8 cellular contexts compared by ENCODE assay signal in the genomic region with DNA sequence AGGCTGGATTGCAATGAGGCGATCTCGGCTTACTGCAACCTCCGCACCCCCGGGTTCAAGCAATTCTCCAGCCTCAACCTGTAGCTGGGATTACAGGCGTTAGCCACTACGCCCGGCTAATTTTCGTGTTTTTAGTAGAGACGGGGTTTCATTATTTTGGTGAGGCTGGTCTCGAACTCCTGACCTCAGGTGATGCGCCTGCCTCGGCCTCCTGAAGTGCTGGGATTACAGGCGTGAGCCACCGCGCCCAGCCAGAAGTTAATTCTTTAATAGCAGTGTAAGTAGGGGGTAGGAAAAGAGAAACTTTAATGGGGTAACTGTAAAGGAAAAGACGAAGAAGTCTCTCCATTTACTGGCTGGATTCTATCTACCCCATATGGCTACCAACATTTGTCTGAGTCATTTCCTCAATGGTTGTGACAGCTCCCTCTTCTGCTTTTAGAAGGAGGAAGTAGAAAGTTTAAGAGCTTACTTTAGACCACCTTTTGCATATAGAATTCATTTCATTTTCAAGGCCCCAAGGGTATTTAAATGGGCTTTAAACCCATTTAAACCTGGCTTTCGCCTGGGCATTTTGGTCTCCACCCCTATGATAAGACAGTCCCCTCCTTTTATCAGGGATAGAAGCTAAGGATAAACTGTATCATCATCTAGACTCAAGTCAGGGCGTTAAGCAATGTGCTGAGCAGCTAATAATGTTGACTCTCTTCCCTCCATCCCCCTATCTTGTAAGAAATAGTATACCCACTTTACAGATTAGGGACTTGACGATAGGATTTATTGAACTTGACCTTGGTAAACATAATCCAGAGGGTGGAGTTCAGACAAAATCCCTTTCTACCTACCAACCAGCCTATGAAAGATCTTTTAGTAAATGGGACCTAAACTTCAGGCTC. TPM values are rescaled to one million over a fixed set of nuclear protein-coding genes. Genes with fewer than 3 reads are reported as not detected.
DNase-seq lines count a peak whose midpoint lies in the region; FAIRE-seq and TF ChIP-seq lines count a peak whose summit lies in the region.

No MANE protein-coding gene starts in this region.

- peaks cover 16% of the 10 kb centered on the region for H3K79me2 ChIP-seq in H9 (ENCODE audit: insufficient read depth, low read length)

- peaks cover 4% of the 10 kb centered on the region for H4K20me1 ChIP-seq in H9 (ENCODE audit: control insufficient read depth, insufficient read depth, insufficient read length)

- H2BK15ac ChIP-seq in H9 (ENCODE audit: low read depth, low read length): no peak overlapping the region

- H2BK12ac ChIP-seq in H9 (ENCODE audit: insufficient read length, low read depth, low read length): no peak overlapping the region

- no peak overlapping the region for H2AFZ ChIP-seq in H9 (ENCODE audit: low read length)

- no peak overlapping the region for H3K18ac ChIP-seq in H9 (ENCODE audit: insufficient read length, low read depth, low read length)

- peaks cover 33 to 34% of the 10 kb centered on the region in 2 experiments for H3K4me1 Mint-ChIP-seq in H9

- no peaks in the 10 kb centered on the region for H3K23me2 ChIP-seq in H9 (ENCODE audit: insufficient read length, low read depth, low read length, poor library complexity, severe bottlenecking)

- H3K79me1 ChIP-seq in H9 (ENCODE audit: insufficient read depth, low read depth, low read length, poor library complexity, severe bottlenecking): no peaks in the 10 kb centered on the region

- H2BK5ac ChIP-seq in H9 (ENCODE audit: insufficient read length, low read length): no peak overlapping the region

- peak overlapping the region; percentile 77 for H3K27ac ChIP-seq in H9 (ENCODE audit: insufficient read length, low read depth, low read length)
- H3K27ac ChIP-seq in SJSA1: peak overlapping the region; percentile 82
- peak overlapping the region; percentile 81 to 98 (median 87) for H3K27ac ChIP-seq in sigmoid colon

- no peak overlapping the region for H3T11ph ChIP-seq in H9 (ENCODE audit: low read length)

- peak overlapping the region; percentile 88 to 97 (median 92) for H3K27ac Mint-ChIP-seq in H9

- no CpG with 5 or more reads among the region's 19 CpGs for WGBS in H9 (ENCODE audit: extremely low coverage, insufficient read length, low lambda C conversion rate)
- 64 to 81% methylated on average over 19 of the region's 19 CpGs for WGBS in sigmoid colon, 2 donors

- intact Hi-C loops in sigmoid colon (cut with DNase I): loop anchor here (5.0 to 10.0 kb wide), 8 partner anchors 100 to 1155 kb away; a partner anchor contains a TSS

- H4K5ac ChIP-seq in H9 (ENCODE audit: insufficient read length, low read depth, low read length): no peak overlapping the region

- no peak overlapping the region for H2BK20ac ChIP-seq in H9 (ENCODE audit: low read depth, low read length, poor library complexity, severe bottlenecking)

- H3K9me3 ChIP-seq in H9 (ENCODE audit: control insufficient read depth, low read depth, low read length): no peaks in the 10 kb centered on the region
- no peaks in the 10 kb centered on the region for H3K9me3 ChIP-seq in SJSA1 (replicated peaks)
- no peaks in the 10 kb centered on the region for H3K9me3 ChIP-seq in sigmoid colon

- H3K36me3 Mint-ChIP-seq in H9 (ENCODE audit: insufficient read depth in 1 of 3, low read depth in 3 of 3): peaks cover 22 to 29% (median 27%) of the 10 kb centered on the region in 3 experiments

- no peak overlapping the region for H2AK5ac ChIP-seq in H9 (ENCODE audit: insufficient read length, low read length)

- peak overlapping the region; percentile 34 for H3K4me2 ChIP-seq in H9 (ENCODE audit: insufficient read depth, insufficient read length, low read length)

- TF ChIP-seq POLR2A in sigmoid colon (IDR thresholded peaks at IDR 0.05): no peak

- no peaks in the 10 kb centered on the region for H3K9me3 Mint-ChIP-seq in H9

- no peak overlapping the region for H4K8ac ChIP-seq in H9 (replicated peaks; ENCODE audit: insufficient read length, low read depth, low read length)

- no peak overlapping the region for H3K56ac ChIP-seq in H9 (ENCODE audit: insufficient read length, low read depth, low read length)

- H3K4me3 Mint-ChIP-seq in H9: peak overlapping the region; percentile 70 to 80

- DNase-seq in CD1c-positive myeloid dendritic cell (ENCODE audit: extremely low spot score) (peak; percentile 87), H9 (no peak), SJSA1 (ENCODE audit: low read depth in 1 of 2, low spot score in 2 of 2) (no peak), fibroblast of mammary gland (ENCODE audit: low read depth) (peak; percentile 66), sigmoid colon (no peak), iPS-NIHi7 (ENCODE audit: extremely low spot score) (no peak), D721Med (ENCODE audit: insufficient read length, low spot score) (no peak), cerebellum (ENCODE audit: low spot score) (no peak)

- H3K4me1 ChIP-seq in H9 (ENCODE audit: insufficient read depth, low read length) (no peaks in the 10 kb centered on the region), SJSA1 (replicated peaks) (peaks cover 71% of the 10 kb centered on the region), sigmoid colon (peaks cover 0 to 58% (median 36%) of the 10 kb centered on the region in 4 donors)

- H3K27me3 ChIP-seq in H9 (ENCODE audit: insufficient read depth, low read length) (no peaks in the 10 kb centered on the region), SJSA1 (replicated peaks) (no peaks in the 10 kb centered on the region), sigmoid colon (no peaks in the 10 kb centered on the region)

- H3K4me3 ChIP-seq in SJSA1: peak overlapping the region; percentile 4; the same call in 1 of the 2 replicates
- peak overlapping the region; percentile 15 for H3K4me3 ChIP-seq in fibroblast of mammary gland (ENCODE audit: control insufficient read depth, low read depth, low read length)
- peak overlapping the region; percentile 5 to 44 (median 37) for H3K4me3 ChIP-seq in sigmoid colon

- TF ChIP-seq EP300 in sigmoid colon (IDR thresholded peaks at IDR 0.05): no peak

- no peak overlapping the region for H3K23ac ChIP-seq in H9 (ENCODE audit: insufficient read length, low read depth, low read length)

- no peaks in the 10 kb centered on the region for H3K27me3 Mint-ChIP-seq in H9 (ENCODE audit: low read depth)

- peak overlapping the region; percentile 33 for H3K9ac ChIP-seq in H9 (ENCODE audit: extremely low read depth, insufficient read length, low read length)

- H2BK120ac ChIP-seq in H9 (ENCODE audit: low read depth, low read length, poor library complexity, severe bottlenecking): no peak overlapping the region

- H3K4ac ChIP-seq in H9 (ENCODE audit: low read depth, low read length): no peak overlapping the region

- TF ChIP-seq CTCF in H9 (conservative IDR thresholded peaks at IDR 0.05): no peak
- no peak for TF ChIP-seq CTCF in fibroblast of mammary gland (conservative IDR thresholded peaks at IDR 0.05; ENCODE audit: control insufficient read depth, insufficient read depth, low read depth, low read length)
- TF ChIP-seq CTCF in sigmoid colon (IDR thresholded peaks at IDR 0.05): no peak
- no peak for TF ChIP-seq CTCF in D721Med (IDR thresholded peaks at IDR 0.05; ENCODE audit: insufficient read depth, missing control alignments)

- peaks cover 35% of the 10 kb centered on the region for H3K36me3 ChIP-seq in SJSA1
- peaks cover 0 to 19% (median 2%) of the 10 kb centered on the region in 4 donors for H3K36me3 ChIP-seq in sigmoid colon

- no peak for FAIRE-seq in D721Med (lab: Jason Lieb, UNC)

- H4K91ac ChIP-seq in H9 (ENCODE audit: insufficient read length, low read depth, low read length): no peak overlapping the region

- no peak overlapping the region for H3K14ac ChIP-seq in H9 (ENCODE audit: insufficient read depth, low read length)

RNA-seq across cellular contexts. Expression of a gene that starts 1.1 kb away (rescaled TPM):
- total RNA-seq in H9 (2021): 167 and 173 TPM in 2 replicates
- 119 and 134 TPM in 2 replicates for total RNA-seq in SJSA1 (2014; rRNA removed; shearing (Covaris generic))
- total RNA-seq in sigmoid colon: 100 to 1,000 TPM in 3 of 4 donors, 10 to 100 TPM in 1; 93.1 to 120 (median 111) TPM
- 100 to 1,000 TPM in 1 of 3 donors, 10 to 100 TPM in 2; 63.7 to 105 (median 74.2) TPM for polyA plus RNA-seq in sigmoid colon
- 71.0 TPM for total RNA-seq in cerebellum

Comparison
In these comparisons a context has a peak if more than half of its experiments do, and no peak if none do; other contexts are left out.
1. DNase-seq: peak in CD1c-positive myeloid dendritic cell (single experiment) and fibroblast of mammary gland (single experiment); none in H9 (single experiment), SJSA1 (0 of 2), sigmoid colon (single experiment), iPS-NIHi7 (single experiment), D721Med (single experiment) and cerebellum (single experiment).
2. Peak in every context shown above with its lines, with median percentiles within 50 percentile points of each other: H3K27ac ChIP-seq and H3K4me3 ChIP-seq.